Comparison of ENCODE assay signal across 28 cellular contexts in the genomic region with DNA sequence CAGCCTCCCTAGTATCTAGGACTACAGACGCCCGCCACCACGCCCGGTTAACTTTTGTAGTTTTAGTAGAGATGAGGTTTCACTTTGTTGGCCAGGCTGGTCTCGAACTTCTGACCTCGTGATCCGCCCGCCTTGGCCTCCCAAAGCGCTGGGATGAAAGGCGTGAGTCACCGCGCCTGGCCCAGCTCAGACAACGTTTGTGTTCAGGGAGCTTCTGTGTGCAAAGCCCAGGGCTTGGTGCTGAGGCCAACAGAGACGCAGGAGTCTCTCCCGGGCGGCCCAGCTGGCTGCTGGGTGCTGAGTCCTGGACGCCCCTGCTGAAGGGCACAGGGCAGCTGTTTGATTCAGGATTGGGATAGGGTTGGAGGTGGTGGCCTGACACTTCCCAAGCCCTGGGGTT. TPM values are rescaled to one million over a fixed set of nuclear protein-coding genes. Genes with fewer than 3 reads are reported as not detected.
DNase-seq lines count a peak whose midpoint lies in the region; ATAC-seq and TF ChIP-seq lines count a peak whose summit lies in the region.
"Had no signal": no experiment of that assay in that cellular context is flagged by ENCODE, and none has a peak within 500 bp of the region (broad histone marks: within the 10 kb centered on the region; RNA-seq: fewer than 3 reads in every experiment).

No MANE protein-coding gene starts in this region.

- H3K36me3 ChIP-seq in Caco-2 (ENCODE audit: control insufficient read depth, insufficient read depth, low read length): no peaks in the 10 kb centered on the region
- H3K36me3 ChIP-seq: gastroesophageal sphincter, ovary had no signal

- H3K36me3 Mint-ChIP-seq in Caco-2 (ENCODE audit: insufficient read depth, unreplicated experiment) (peaks cover 19% of the 10 kb centered on the region), T-helper 17 cell (ENCODE audit: low read depth) (no peaks in the 10 kb centered on the region)
- H3K36me3 Mint-ChIP-seq in stimulated activated effector memory CD8-positive, alpha-beta T cell treated with anti-CD3 and anti-CD28 coated beads, Interleukin-12 subunit alpha, Interleukin-12 subunit beta, amount 100 ng/mL, for 72 hours: peaks cover 10% of the 10 kb centered on the region
- H3K36me3 Mint-ChIP-seq in T-helper 2 cell treated with Interferon-gamma antibody and Interleukin-4, amounts not matched to agents 5 μg/mL and 100 μg/mL, for 36 hours (ENCODE audit: low read depth): no peaks in the 10 kb centered on the region

- CTCF ChIA-PET in Caco-2 (lab: Charles Lee): no interaction called here

- H3K4me3 Mint-ChIP-seq in Caco-2 (ENCODE audit: unreplicated experiment) (peak overlapping the region; percentile 67), T-helper 17 cell (peak overlapping the region; percentile 59)
- peak overlapping the region; percentile 76 for H3K4me3 Mint-ChIP-seq in stimulated activated effector memory CD8-positive, alpha-beta T cell treated with anti-CD3 and anti-CD28 coated beads, Interleukin-12 subunit alpha, Interleukin-12 subunit beta, amount 100 ng/mL, for 72 hours
- no peak overlapping the region for H3K4me3 Mint-ChIP-seq in T-helper 2 cell treated with Interferon-gamma antibody and Interleukin-4, amounts not matched to agents 5 μg/mL and 100 μg/mL, for 36 hours
- H3K4me3 Mint-ChIP-seq: activated CD4-positive, alpha-beta T cell treated with anti-CD3 and anti-CD28 coated beads, Interleukin-2, amount 10 ng/mL, durations not matched to agents 7 days and 5 days; activated naive CD8-positive, alpha-beta T cell treated with anti-CD3 and anti-CD28 coated beads, Interleukin-2, amount 50 U/mL, for 24 hours; activated T-cell treated with anti-CD3 and anti-CD28 coated beads, Interleukin-2, amount 50 U/mL, for 24 hours had no signal

- ATAC-seq in T-helper 17 cell: no peak
- ATAC-seq in stimulated activated effector memory CD8-positive, alpha-beta T cell treated with anti-CD3 and anti-CD28 coated beads, Interleukin-12 subunit alpha, Interleukin-12 subunit beta, amount 100 ng/mL, for 72 hours: no peak
- ATAC-seq: activated naive CD8-positive, alpha-beta T cell treated with anti-CD3 and anti-CD28 coated beads, Interleukin-2, amount 50 U/mL, for 24 hours; body of pancreas; gastroesophageal sphincter had no signal

- POLR2A ChIA-PET in Caco-2 (lab: Charles Lee): no interaction called here

- no peaks in the 10 kb centered on the region for H3K9me3 Mint-ChIP-seq in Caco-2 (ENCODE audit: unreplicated experiment)
- H3K9me3 Mint-ChIP-seq in stimulated activated effector memory CD8-positive, alpha-beta T cell treated with anti-CD3 and anti-CD28 coated beads, Interleukin-12 subunit alpha, Interleukin-12 subunit beta, amount 100 ng/mL, for 72 hours: no peaks in the 10 kb centered on the region
- H3K9me3 Mint-ChIP-seq in T-helper 2 cell treated with Interferon-gamma antibody and Interleukin-4, amounts not matched to agents 5 μg/mL and 100 μg/mL, for 36 hours: no peaks in the 10 kb centered on the region
- H3K9me3 Mint-ChIP-seq: activated CD4-positive, alpha-beta T cell treated with anti-CD3 and anti-CD28 coated beads, Interleukin-2, amount 10 ng/mL, durations not matched to agents 7 days and 5 days; activated naive CD8-positive, alpha-beta T cell treated with anti-CD3 and anti-CD28 coated beads, Interleukin-2, amount 50 U/mL, for 24 hours; activated T-cell treated with anti-CD3 and anti-CD28 coated beads, Interleukin-2, amount 50 U/mL, for 24 hours; H9 had no signal

- H3K27me3 ChIP-seq in Caco-2 (replicated peaks; ENCODE audit: control insufficient read depth, insufficient read depth, low read length): no peaks in the 10 kb centered on the region
- H3K27me3 ChIP-seq: body of pancreas, ovary had no signal

- H3K4me1 Mint-ChIP-seq in Caco-2 (ENCODE audit: low read depth, unreplicated experiment): peaks cover 19% of the 10 kb centered on the region
- H3K4me1 Mint-ChIP-seq in T-helper 17 cell: peaks cover 25% of the 10 kb centered on the region
- H3K4me1 Mint-ChIP-seq in stimulated activated effector memory CD8-positive, alpha-beta T cell treated with anti-CD3 and anti-CD28 coated beads, Interleukin-12 subunit alpha, Interleukin-12 subunit beta, amount 100 ng/mL, for 72 hours: peaks cover 36% of the 10 kb centered on the region
- peaks cover 7% of the 10 kb centered on the region for H3K4me1 Mint-ChIP-seq in T-helper 2 cell treated with Interferon-gamma antibody and Interleukin-4, amounts not matched to agents 5 μg/mL and 100 μg/mL, for 36 hours (ENCODE audit: low read depth)

- H3K4me1 ChIP-seq in Caco-2: peaks cover 11% of the 10 kb centered on the region

- H3K27ac Mint-ChIP-seq in Caco-2 (ENCODE audit: unreplicated experiment) (no peak overlapping the region), T-helper 17 cell (no peak overlapping the region)
- peak overlapping the region; percentile 78 for H3K27ac Mint-ChIP-seq in stimulated activated effector memory CD8-positive, alpha-beta T cell treated with anti-CD3 and anti-CD28 coated beads, Interleukin-12 subunit alpha, Interleukin-12 subunit beta, amount 100 ng/mL, for 72 hours
- H3K27ac Mint-ChIP-seq in T-helper 2 cell treated with Interferon-gamma antibody and Interleukin-4, amounts not matched to agents 5 μg/mL and 100 μg/mL, for 36 hours: no peak overlapping the region
- H3K27ac Mint-ChIP-seq: activated CD4-positive, alpha-beta T cell treated with anti-CD3 and anti-CD28 coated beads, Interleukin-2, amount 10 ng/mL, durations not matched to agents 7 days and 5 days; activated naive CD8-positive, alpha-beta T cell treated with anti-CD3 and anti-CD28 coated beads, Interleukin-2, amount 50 U/mL, for 24 hours; activated T-cell treated with anti-CD3 and anti-CD28 coated beads, Interleukin-2, amount 50 U/mL, for 24 hours had no signal

- H3K4me3 ChIP-seq in Caco-2 (ENCODE audit: low read depth, low read length): no peak overlapping the region
- H3K4me3 ChIP-seq: body of pancreas, dorsolateral prefrontal cortex, gastroesophageal sphincter, ovary had no signal

- no peak for TF ChIP-seq CTCF in Caco-2 (IDR thresholded peaks at IDR 0.05; ENCODE audit: insufficient read depth in 1 of 2, low read depth in 1 of 2, low read length in 1 of 2, severe bottlenecking in 1 of 2, unreplicated experiment in 1 of 2)

- H3K27me3 Mint-ChIP-seq in Caco-2 (ENCODE audit: insufficient read depth, unreplicated experiment) (no peaks in the 10 kb centered on the region), T-helper 17 cell (peaks cover 4% of the 10 kb centered on the region)
- peaks cover 27% of the 10 kb centered on the region for H3K27me3 Mint-ChIP-seq in T-helper 2 cell treated with Interferon-gamma antibody and Interleukin-4, amounts not matched to agents 5 μg/mL and 100 μg/mL, for 36 hours (ENCODE audit: low read depth)

- BruUV-seq in Caco-2 (replicated peaks; lab: Mats Ljungman, UMichigan): no TSS peak

- intact Hi-C loops in Caco-2 (cut with micrococcal nuclease; ENCODE audit: unreplicated experiment): no loop called here

- DNase-seq in Caco-2 (no peak), T-helper 17 cell (no peak), left kidney (ENCODE audit: low read depth, low spot score) (peak; percentile 43), hepatic stellate cell (ENCODE audit: low spot score) (no peak), HUDEP-2 (lab: John Stamatoyannopoulos, UW; ENCODE audit: unreplicated experiment in 76 of 76) (no peak), RPMI8226 (no peak)
- no peak for DNase-seq in stimulated activated effector memory CD8-positive, alpha-beta T cell treated with anti-CD3 and anti-CD28 coated beads, Interleukin-12 subunit alpha, Interleukin-12 subunit beta, amount 100 ng/mL, for 72 hours (ENCODE audit: low spot score in 2 of 2)
- no peak for DNase-seq in T-helper 2 cell treated with Interferon-gamma antibody and Interleukin-4, amounts not matched to agents 5 μg/mL and 100 μg/mL, for 36 hours (ENCODE audit: low spot score)
- DNase-seq: activated CD4-positive, alpha-beta T cell treated with anti-CD3 and anti-CD28 coated beads, Interleukin-2, amount 10 ng/mL, durations not matched to agents 7 days and 5 days; activated naive CD8-positive, alpha-beta T cell treated with anti-CD3 and anti-CD28 coated beads, Interleukin-2, amount 50 U/mL, for 24 hours; activated T-cell treated with anti-CD3 and anti-CD28 coated beads, Interleukin-2, amount 50 U/mL, for 24 hours; body of pancreas; dorsolateral prefrontal cortex; H9; hippocampal formation; NCI-H1436; NCI-H2081 treated with DMSO at 0.1 percent for 48 hours; NCI-H446 treated with DMSO at 0.1 percent for 48 hours; ovary; retina; SK-N-SH; spleen; T-helper 2 cell had no signal

- no peaks in the 10 kb centered on the region for H3K9me3 ChIP-seq in Caco-2
- H3K9me3 ChIP-seq in T-helper 17 cell (ENCODE audit: control insufficient read depth, low read length, poor library complexity, severe bottlenecking): no peaks in the 10 kb centered on the region
- H3K9me3 ChIP-seq: body of pancreas, gastroesophageal sphincter, ovary, SK-N-SH, spleen had no signal

RNA-seq across cellular contexts. Expression of a gene that starts 3.0 kb away (rescaled TPM):
- 45.9 and 48.7 TPM in 2 replicates for total RNA-seq in Caco-2 (2022)
- total RNA-seq in T-helper 17 cell: 10 to 100 TPM; 26.0 to 33.5 TPM

RNA-seq across cellular contexts. Expression of a gene that starts 34.1 kb away (rescaled TPM):
- 0.16 and 0.34 TPM in 2 replicates for total RNA-seq in Caco-2 (2022)
- total RNA-seq in T-helper 17 cell: under 1 TPM in 1 of 2 donors, not detected in 1; 0.17 TPM
- total RNA-seq: activated CD4-positive, alpha-beta T cell treated with anti-CD3 and anti-CD28 coated beads, Interleukin-2, amount 10 ng/mL, durations not matched to agents 7 days and 5 days; body of pancreas; endothelial cell of umbilical vein; fibroblast of lung; liver; mononuclear cell had no signal

RNA-seq across cellular contexts. Expression of a gene that starts 49.6 kb away (rescaled TPM):
- total RNA-seq in Caco-2 (2022) (not detected in 2 replicates), T-helper 17 cell (not detected)
- total RNA-seq: activated CD4-positive, alpha-beta T cell treated with anti-CD3 and anti-CD28 coated beads, Interleukin-2, amount 10 ng/mL, durations not matched to agents 7 days and 5 days; endothelial cell of umbilical vein; fibroblast of lung had no signal
